Comparison of ENCODE assay signal across 8 cellular contexts in the genomic region with DNA sequence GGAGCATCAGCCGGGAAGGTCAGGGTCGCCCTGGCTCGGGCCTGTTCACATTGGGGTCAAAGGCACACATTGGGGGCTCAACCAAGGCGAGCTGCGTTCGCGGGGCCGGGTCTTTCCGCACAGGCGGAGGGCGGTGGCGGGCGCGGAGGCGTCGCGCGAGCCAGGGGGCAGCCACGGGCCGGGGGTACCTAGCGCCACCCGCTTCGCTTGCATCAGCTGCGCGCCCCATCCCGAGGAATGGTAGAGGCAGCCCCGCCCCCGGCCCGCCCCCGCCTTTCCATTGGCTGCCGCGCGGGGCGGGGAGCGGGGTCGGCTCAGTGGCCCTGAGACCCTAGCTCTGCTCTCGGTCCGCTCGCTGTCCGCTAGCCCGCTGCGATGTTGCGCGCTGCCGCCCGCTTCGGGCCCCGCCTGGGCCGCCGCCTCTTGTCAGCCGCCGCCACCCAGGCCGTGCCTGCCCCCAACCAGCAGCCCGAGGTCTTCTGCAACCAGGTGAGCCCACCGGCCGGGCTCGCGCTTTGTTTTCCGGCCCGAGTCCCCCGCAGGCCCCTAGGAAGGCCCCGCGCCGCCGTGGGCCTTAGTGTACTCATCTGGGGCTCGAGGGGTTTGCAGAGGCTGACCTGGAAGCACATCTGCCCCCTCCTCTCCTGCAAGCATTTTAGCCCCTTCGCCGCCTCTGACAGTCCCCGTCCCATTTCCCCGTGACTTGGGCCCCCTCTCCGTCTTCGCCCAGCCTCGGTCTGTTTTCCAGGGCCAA. TPM values are rescaled to one million over a fixed set of nuclear protein-coding genes. Genes with fewer than 3 reads are reported as not detected.
A peak's percentile ranks its signal among the peaks of the same experiment; 100 is the strongest.
DNase-seq lines count a peak whose midpoint lies in the region; ATAC-seq and TF ChIP-seq lines count a peak whose summit lies in the region.

Gene ALDH2 (plus strand): TSS at position 326 of the 754 bp plus-strand sequence. CDS start 50 bp downstream, at position 376.

- peak within 1 kb of the TSS; percentile 51 for H3K4me3 ChIP-seq in RWPE2 (ENCODE audit: severe bottlenecking)
- peak within 1 kb of the TSS; percentile 96 for H3K4me3 ChIP-seq in psoas muscle

- no peaks in the 10 kb centered on the region for H3K36me3 ChIP-seq in ES-I3 (ENCODE audit: insufficient read depth, low read length)
- no peaks in the 10 kb centered on the region for H3K36me3 ChIP-seq in RWPE2 (ENCODE audit: low read depth)
- H3K36me3 ChIP-seq in psoas muscle (ENCODE audit: insufficient read depth in 1 of 2, low read depth in 1 of 2): no peaks in the 10 kb centered on the region

- H3K27ac ChIP-seq in RWPE2 (ENCODE audit: poor library complexity, severe bottlenecking): peak within 1 kb of the TSS; percentile 32
- peak within 1 kb of the TSS; percentile 80 for H3K27ac ChIP-seq in psoas muscle

- DNase-seq in RWPE2 (ENCODE audit: low spot score) (no peak), astrocyte of the hippocampus (ENCODE audit: low read depth, low spot score) (peak; percentile 84), hepatic stellate cell (ENCODE audit: low spot score) (peak; percentile 84), psoas muscle (peak; percentile 79 to 85), GM19240 (ENCODE audit: insufficient read length, low spot score) (no peak)

- H3K9ac ChIP-seq in ES-I3 (ENCODE audit: low read depth, low read length): peak within 1 kb of the TSS; percentile 60

- H3K27me3 ChIP-seq in RWPE2 (ENCODE audit: insufficient read depth, poor library complexity, severe bottlenecking) (no peaks in the 10 kb centered on the region), psoas muscle (ENCODE audit: insufficient read depth in 3 of 3, low read length in 2 of 3) (no peaks in the 10 kb centered on the region)

- peak; percentile 51 for ATAC-seq in HG02798 (IDR thresholded peaks at IDR 0.05; ENCODE audit: poor library complexity, unreplicated experiment)
- peak; percentile 81 for ATAC-seq in RWPE2 (ENCODE audit: low read depth)
- peak; percentile 87 to 94 (median 92) for ATAC-seq in psoas muscle
- no peak for ATAC-seq in HG03139 (IDR thresholded peaks at IDR 0.05; ENCODE audit: unreplicated experiment)

- intact Hi-C loops in psoas muscle (cut with DNase I): no loop called here

- TF ChIP-seq CTCF in RWPE2 (IDR thresholded peaks at IDR 0.05; ENCODE audit: poor library complexity, severe bottlenecking) (no peak), psoas muscle (IDR thresholded peaks at IDR 0.05) (no peak)

- H3K4me1 ChIP-seq in ES-I3 (ENCODE audit: insufficient read depth, low read length) (peaks cover 4% of the 10 kb centered on the region; the same call in 1 of the 2 replicates), RWPE2 (ENCODE audit: insufficient read depth, poor library complexity, severe bottlenecking) (peaks cover 6% of the 10 kb centered on the region), psoas muscle (peaks cover 6% of the 10 kb centered on the region)

- 0 to 1% (median 1%) methylated on average over 41 to 73 of the region's 73 CpGs for WGBS in psoas muscle, 3 donors

- H3K9me3 ChIP-seq in ES-I3 (ENCODE audit: control insufficient read depth, insufficient read depth, low read length) (no peaks in the 10 kb centered on the region; the same call in 1 of the 2 replicates), RWPE2 (ENCODE audit: severe bottlenecking) (no peaks in the 10 kb centered on the region), psoas muscle (no peaks in the 10 kb centered on the region)

RNA-seq across cellular contexts. Expression of gene ALDH2, which starts in this region (rescaled TPM):
- 100 to 1,000 TPM; 135 to 212 (median 158) TPM for total RNA-seq in psoas muscle
- 100 to 1,000 TPM in 1 of 3 donors, 10 to 100 TPM in 2; 66.6 to 129 (median 90.4) TPM for polyA plus RNA-seq in psoas muscle

Comparison
In these comparisons a context has a peak if more than half of its experiments do, and no peak if none do; other contexts are left out.
1. DNase-seq: peak in astrocyte of the hippocampus (single experiment), hepatic stellate cell (single experiment) and psoas muscle (2 of 2); none in RWPE2 (single experiment) and GM19240 (single experiment).